In the genomic region with DNA sequence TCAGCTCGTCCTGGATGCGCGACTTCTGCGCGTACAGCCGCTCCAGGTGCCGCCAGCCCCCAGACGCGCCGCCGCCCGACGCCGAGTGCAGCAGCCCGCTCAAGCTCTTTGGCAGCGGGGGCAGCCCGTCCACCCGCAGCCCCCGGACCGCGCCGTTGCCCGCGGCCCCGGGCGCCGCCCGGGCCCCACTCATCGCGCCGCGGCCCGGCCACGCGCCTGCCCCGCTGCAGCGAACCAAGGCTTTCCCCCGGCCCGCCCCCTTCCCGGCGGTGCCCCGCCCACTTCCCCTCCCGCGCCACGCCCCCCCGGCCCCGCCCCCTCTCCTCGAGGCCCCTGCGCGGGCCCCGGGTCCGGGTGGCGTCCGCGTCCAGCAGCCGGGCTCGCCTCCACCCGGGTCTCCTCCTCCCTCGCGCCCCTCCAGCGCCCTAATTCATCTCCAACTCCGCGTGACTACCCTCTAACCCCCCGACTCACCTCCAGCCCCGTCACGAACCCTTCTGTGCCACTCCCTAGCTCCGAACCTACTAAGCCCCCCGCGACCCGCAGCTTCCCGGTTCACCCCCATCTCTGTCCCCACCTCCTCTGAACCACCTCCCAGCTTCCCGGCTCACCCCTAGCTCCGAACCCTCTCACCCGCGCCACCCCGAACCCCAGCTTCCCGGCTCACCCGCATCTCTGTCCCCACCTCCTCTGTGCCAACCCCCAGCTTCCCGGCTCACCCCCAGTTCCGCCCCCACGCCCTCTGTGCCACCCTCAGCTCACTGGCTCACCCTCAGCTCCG, we compare ENCODE assay signal across 8 cellular contexts. TPM values are rescaled to one million over a fixed set of nuclear protein-coding genes. Genes with fewer than 3 reads are reported as not detected.
A peak's percentile ranks its signal among the peaks of the same experiment; 100 is the strongest.
DNase-seq lines count a peak whose midpoint lies in the region; ATAC-seq and TF ChIP-seq lines count a peak whose summit lies in the region.

Gene FAM89A (minus strand): TSS at position 236 of the 781 bp plus-strand sequence. CDS start 43 bp downstream, at position 193.

- H3K9me3 ChIP-seq in GM23248 (ENCODE audit: low read depth) (no peaks in the 10 kb centered on the region), muscle layer of duodenum (ENCODE audit: control insufficient read depth in 1 of 2, low read length in 2 of 2) (peaks cover 6 to 7% of the 10 kb centered on the region in 2 donors)

- no peaks in the 10 kb centered on the region for H3K79me2 ChIP-seq in GM23248 (ENCODE audit: insufficient read depth)

- H3K4me3 ChIP-seq in GM23248 (peak within 1 kb of the TSS; percentile 73), epithelial cell of esophagus (ENCODE audit: low read length) (peak within 1 kb of the TSS; percentile 77), muscle layer of duodenum (ENCODE audit: low read depth in 1 of 2, low read length in 2 of 2) (peak within 1 kb of the TSS; percentile 48 to 67)

- H2AFZ ChIP-seq in GM23248 = peak within 1 kb of the TSS; percentile 84

- in situ Hi-C loops in GM23248 (cut with MboI) = no loop called here

- no peaks in the 10 kb centered on the region for H3F3A ChIP-seq in GM23248 (ENCODE audit: insufficient read depth)

- H3K9ac ChIP-seq in GM23248 = peak within 1 kb of the TSS; percentile 51

- WGBS in GM23248 (ENCODE audit: low coverage in 1 of 2, low lambda C conversion rate in 2 of 2, missing lambda C conversion rate in 2 of 2), 2 experiments = 2 to 5% methylated on average over 10 to 76 of the region's 82 CpGs

- H3K27ac ChIP-seq in GM23248 = no peak within 1 kb of the TSS
- no peak within 1 kb of the TSS for H3K27ac ChIP-seq in muscle layer of duodenum (ENCODE audit: low read length)

- peak within 1 kb of the TSS; percentile 73 for H3K4me2 ChIP-seq in GM23248 (ENCODE audit: unreplicated experiment)

- no peaks in the 10 kb centered on the region for H4K20me1 ChIP-seq in GM23248 (ENCODE audit: insufficient read depth)

- no peaks in the 10 kb centered on the region for H3K9me2 ChIP-seq in GM23248 (ENCODE audit: insufficient read depth)

- peak; percentile 84 for DNase-seq in GM03348 (ENCODE audit: low spot score)
- DNase-seq in GM23248 = peak; percentile 68
- DNase-seq in NCI-H2171 (lab: John Stamatoyannopoulos, UW) = peak; percentile 56
- peak; percentile 33 for DNase-seq in activated CD8-positive, alpha-beta memory T cell treated with anti-CD3 and anti-CD28 coated beads, Interleukin-2, amount 50 U/mL, for 24 hours (ENCODE audit: extremely low read depth)
- peak; percentile 55 for DNase-seq in epithelial cell of esophagus (ENCODE audit: low read depth)
- peak; percentile 48 for DNase-seq in stimulated activated CD8-positive, alpha-beta memory T cell treated with anti-CD3 and anti-CD28 coated beads, Interleukin-7, amount 100 ng/mL, for 24 hours (ENCODE audit: low read depth)

- H3K27me3 ChIP-seq in GM23248 (replicated peaks; ENCODE audit: insufficient read depth) (peaks cover 26% of the 10 kb centered on the region), muscle layer of duodenum (ENCODE audit: low read depth, low read length) (no peaks in the 10 kb centered on the region)

- no peak for TF ChIP-seq CTCF in epithelial cell of esophagus (IDR thresholded peaks at IDR 0.05; ENCODE audit: insufficient read depth, low read depth, low read length, missing control alignments)

- ATAC-seq in GM18870 (IDR thresholded peaks at IDR 0.05; ENCODE audit: unreplicated experiment) = no peak

- H3K36me3 ChIP-seq in GM23248 (ENCODE audit: low read depth) (no peaks in the 10 kb centered on the region), muscle layer of duodenum (ENCODE audit: control insufficient read depth in 1 of 2, insufficient read depth in 2 of 2, low read length in 2 of 2) (no peaks in the 10 kb centered on the region)

- H3K4me1 ChIP-seq in GM23248 (ENCODE audit: insufficient read depth) = no peaks in the 10 kb centered on the region
- H3K4me1 ChIP-seq in muscle layer of duodenum (ENCODE audit: control insufficient read depth in 1 of 2, insufficient read depth in 2 of 2, low read length in 2 of 2) = peaks cover 0 to 19% of the 10 kb centered on the region in 2 donors

RNA-seq across cellular contexts. Expression of gene FAM89A, which starts in this region (rescaled TPM):
- total RNA-seq in GM23248 (2014; rRNA removed; shearing (Covaris generic)) = 0.51 and 6.3 TPM in 2 replicates
- 2.4 and 3.1 TPM in 2 replicates for polyA plus RNA-seq in GM23248 (2016; fragmentation: Nextera tagmentation; extraction: Ambion mirVana)

Comparison
In these comparisons a context has a peak if more than half of its experiments do, and no peak if none do; other contexts are left out.
1. DNase-seq: peak in every context shown above with its lines; median percentile 84 in GM03348; 68 in GM23248; 56 in NCI-H2171; 55 in epithelial cell of esophagus; 48 in stimulated activated CD8-positive, alpha-beta memory T cell treated with anti-CD3 and anti-CD28 coated beads, Interleukin-7, amount 100 ng/mL, for 24 hours; 33 in activated CD8-positive, alpha-beta memory T cell treated with anti-CD3 and anti-CD28 coated beads, Interleukin-2, amount 50 U/mL, for 24 hours.